1 cellular context compared by ENCODE assay signal in the genomic region with DNA sequence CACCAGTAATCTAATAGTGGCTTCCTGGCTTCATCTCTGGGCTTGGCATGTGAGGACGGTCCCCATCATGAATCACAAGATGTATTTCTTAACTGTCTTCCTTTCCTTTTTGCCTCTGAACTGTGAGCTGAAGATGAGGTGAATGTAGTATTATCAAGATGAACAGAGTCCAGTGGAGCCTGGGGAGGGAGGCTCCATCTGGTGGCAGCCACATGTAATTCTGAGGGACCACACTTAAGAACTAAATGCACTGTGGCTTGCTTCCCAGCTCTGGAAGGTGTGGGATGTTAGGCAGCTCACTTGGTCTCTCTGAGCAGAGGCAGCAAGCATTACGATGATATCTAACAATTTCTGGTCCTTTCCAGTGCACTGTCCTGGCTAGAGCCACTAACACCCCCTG.
TF ChIP-seq lines count a peak whose summit lies in the region.

No MANE protein-coding gene starts in this region.

TF ChIP-seq in HEK293T, 16 proteins besides CTCF, POLR2A, EP300 and RAD21 (continued from another document):
- TF ChIP-seq ZNF384 (IDR thresholded peaks at IDR 0.05) = no peak
- TF ChIP-seq, protein P1, sequence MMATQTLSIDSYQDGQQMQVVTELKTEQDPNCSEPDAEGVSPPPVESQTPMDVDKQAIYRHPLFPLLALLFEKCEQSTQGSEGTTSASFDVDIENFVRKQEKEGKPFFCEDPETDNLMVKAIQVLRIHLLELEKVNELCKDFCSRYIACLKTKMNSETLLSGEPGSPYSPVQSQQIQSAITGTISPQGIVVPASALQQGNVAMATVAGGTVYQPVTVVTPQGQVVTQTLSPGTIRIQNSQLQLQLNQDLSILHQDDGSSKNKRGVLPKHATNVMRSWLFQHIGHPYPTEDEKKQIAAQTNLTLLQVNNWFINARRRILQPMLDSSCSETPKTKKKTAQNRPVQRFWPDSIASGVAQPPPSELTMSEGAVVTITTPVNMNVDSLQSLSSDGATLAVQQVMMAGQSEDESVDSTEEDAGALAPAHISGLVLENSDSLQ (IDR thresholded peaks at IDR 0.05) = no peak
- TF ChIP-seq FOXM1 (IDR thresholded peaks at IDR 0.05; ENCODE audit: borderline replicate concordance) = no peak
- TF ChIP-seq L3MBTL2 (conservative IDR thresholded peaks at IDR 0.05) = no peak
- no peak for TF ChIP-seq SUZ12 (IDR thresholded peaks at IDR 0.05)
- TF ChIP-seq FOXK2 (IDR thresholded peaks at IDR 0.05) = no peak
- no peak for TF ChIP-seq ARNT (IDR thresholded peaks at IDR 0.05)
- no peak for TF ChIP-seq CTBP1 (IDR thresholded peaks at IDR 0.05; ENCODE audit: borderline replicate concordance)
- no peak for TF ChIP-seq FOXA1 (IDR thresholded peaks at IDR 0.05)
- TF ChIP-seq LEF1 (IDR thresholded peaks at IDR 0.05; ENCODE audit: borderline replicate concordance) = no peak
- TF ChIP-seq TARDBP (IDR thresholded peaks at IDR 0.05) = no peak
